ENCODE assay signal across 1 cellular context in genomic region chr19:18586311-18586710, GRCh38.
TF ChIP-seq lines count a peak whose summit lies in the region.

No MANE protein-coding gene starts in this region.

TF ChIP-seq in SK-N-SH, 30 proteins besides CTCF, POLR2A, EP300 and RAD21 (continued from another document):
- TF ChIP-seq ZBTB33 (IDR thresholded peaks at IDR 0.05; ENCODE audit: borderline replicate concordance, low read depth) (no peak), FOXM1 (IDR thresholded peaks at IDR 0.05; ENCODE audit: low read depth) (no peak), EZH2phosphoT487 (IDR thresholded peaks at IDR 0.05; ENCODE audit: borderline replicate concordance, low read depth) (no peak)
